19 cellular contexts compared by ENCODE assay signal in the genomic region with DNA sequence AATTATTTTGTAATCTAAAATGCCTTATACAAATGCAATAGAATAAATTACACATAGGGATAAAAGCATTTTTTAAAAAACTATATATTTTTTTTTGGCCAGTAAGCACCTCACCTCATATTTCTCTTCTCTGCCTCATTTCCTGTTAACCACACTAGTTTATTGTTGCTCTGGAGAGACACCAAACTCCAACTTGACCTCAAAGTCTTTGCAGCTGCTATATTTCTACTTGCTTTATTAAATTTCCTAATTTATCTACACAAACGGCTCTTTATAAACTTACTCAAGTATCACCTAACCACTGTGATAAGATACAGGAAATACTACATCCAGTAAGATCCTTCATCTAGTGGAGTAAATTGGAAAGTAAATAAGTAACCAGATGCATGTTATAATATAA.
DNase-seq lines count a peak whose midpoint lies in the region; ATAC-seq and TF ChIP-seq lines count a peak whose summit lies in the region.
"Had no signal": no experiment of that assay in that cellular context is flagged by ENCODE, and none has a peak within 500 bp of the region (broad histone marks: within the 10 kb centered on the region; RNA-seq: fewer than 3 reads in every experiment).

No MANE protein-coding gene starts in this region.

- no peak for ATAC-seq in HG03108 (IDR thresholded peaks at IDR 0.05; ENCODE audit: unreplicated experiment)
- no peak for ATAC-seq in upper lobe of left lung (ENCODE audit: low FRiP score in 2 of 2)
- ATAC-seq: A549, HCT116, Right ventricle myocardium inferior had no signal

- H3K4me3 ChIP-seq in astrocyte of the spinal cord (ENCODE audit: low read depth, low read length) (no peak overlapping the region), fibroblast of pulmonary artery (replicated peaks; ENCODE audit: low read depth, low read length) (no peak overlapping the region), tibial artery (no peak overlapping the region), ovary (no peak overlapping the region), upper lobe of left lung (no peak overlapping the region)
- H3K4me3 ChIP-seq: A549 had no signal

- intact Hi-C loops in tibial artery (cut with DNase I; ENCODE audit: low total_unique reads) = no loop called here
- intact Hi-C loops in ovary (cut with DNase I) = no loop called here

- H3K36me3 ChIP-seq in tibial artery (no peaks in the 10 kb centered on the region), ovary (no peaks in the 10 kb centered on the region), upper lobe of left lung (no peaks in the 10 kb centered on the region)

- H3K4me1 ChIP-seq in tibial artery (no peaks in the 10 kb centered on the region), ovary (ENCODE audit: insufficient read depth) (no peaks in the 10 kb centered on the region), upper lobe of left lung (no peaks in the 10 kb centered on the region)
- H3K4me1 ChIP-seq: A549 had no signal

- 0 to 8% (median 3%) methylated on average over 1 of the region's 1 CpG for WGBS in ovary, 3 donors
- 30 to 37% methylated on average over 1 of the region's 1 CpG for WGBS in upper lobe of left lung, 2 donors

- in situ Hi-C loops in astrocyte of the spinal cord (cut with HindIII; ENCODE audit: low sequenced_read_pairs) = no loop called here

- DNase-seq in A172 (ENCODE audit: low spot score) (peak; percentile 4), LHCN-M2 (ENCODE audit: low read depth) (peak; percentile 84), astrocyte of the spinal cord (ENCODE audit: low read depth, low spot score) (peak; percentile 38), fibroblast of pulmonary artery (ENCODE audit: low read depth) (peak; percentile 45), tibial artery (no peak), ovary (no peak), upper lobe of left lung (no peak)
- DNase-seq: EL, Karpas-422, MM.1S, NCI-H1048, NCI-H1417 treated with DMSO at 0.1 percent for 48 hours, NCI-H1930, NCI-H2171, NCI-H526 had no signal

- TF ChIP-seq POLR2A in ovary (IDR thresholded peaks at IDR 0.05) (no peak), upper lobe of left lung (IDR thresholded peaks at IDR 0.05) (no peak)

- no peak for TF ChIP-seq EP300 in ovary (IDR thresholded peaks at IDR 0.05)
- TF ChIP-seq EP300 in upper lobe of left lung (IDR thresholded peaks at IDR 0.05) = no peak

- H3K27me3 ChIP-seq in tibial artery (no peaks in the 10 kb centered on the region), ovary (no peaks in the 10 kb centered on the region), upper lobe of left lung (no peaks in the 10 kb centered on the region)

- no peaks in the 10 kb centered on the region for H3K9me3 ChIP-seq in tibial artery
- no peaks in the 10 kb centered on the region for H3K9me3 ChIP-seq in ovary
- no peaks in the 10 kb centered on the region for H3K9me3 ChIP-seq in upper lobe of left lung

- TF ChIP-seq CTCF in astrocyte of the spinal cord (IDR thresholded peaks at IDR 0.05; ENCODE audit: low read depth, low read length) (no peak), fibroblast of pulmonary artery (IDR thresholded peaks at IDR 0.05; ENCODE audit: low read length, missing control alignments) (no peak), tibial artery (IDR thresholded peaks at IDR 0.05) (no peak), ovary (IDR thresholded peaks at IDR 0.05) (no peak), upper lobe of left lung (IDR thresholded peaks at IDR 0.05) (no peak)

- H3K27ac ChIP-seq in tibial artery (no peak overlapping the region), ovary (no peak overlapping the region), upper lobe of left lung (no peak overlapping the region)
- H3K27ac ChIP-seq: A549 had no signal

Comparison
In these comparisons a context has a peak if more than half of its experiments do, and no peak if none do; other contexts are left out.
1. DNase-seq: peak in A172 (single experiment), LHCN-M2 (single experiment), astrocyte of the spinal cord (single experiment) and fibroblast of pulmonary artery (single experiment); none in tibial artery (0 of 2), ovary (0 of 5) and upper lobe of left lung (0 of 2).